9 cellular contexts compared by ENCODE assay signal in genomic region chr4:154743683-154744340, GRCh38. TPM values are rescaled to one million over a fixed set of nuclear protein-coding genes. Genes with fewer than 3 reads are reported as not detected.
DNase-seq lines count a peak whose midpoint lies in the region; ATAC-seq and TF ChIP-seq lines count a peak whose summit lies in the region.
"Had no signal": no experiment of that assay in that cellular context is flagged by ENCODE, and none has a peak within 500 bp of the region (broad histone marks: within the 10 kb centered on the region; RNA-seq: fewer than 3 reads in every experiment).

Gene LRAT, plus strand, starts transcription at chr4:154744000. Its CDS starts 327 bp downstream, at chr4:154744327.

- H3K4me3 Mint-ChIP-seq in chondrocyte (ENCODE audit: unreplicated experiment) = peak within 1 kb of the TSS; percentile 51

- ATAC-seq in HG02852 (IDR thresholded peaks at IDR 0.05; ENCODE audit: unreplicated experiment) = peak; percentile 67
- ATAC-seq in left colon = peak; percentile 99
- ATAC-seq in HG03280 (IDR thresholded peaks at IDR 0.05; ENCODE audit: unreplicated experiment) = no peak
- ATAC-seq in GM19455 (IDR thresholded peaks at IDR 0.05; ENCODE audit: unreplicated experiment) = no peak

- no peak within 1 kb of the TSS for H3K27ac Mint-ChIP-seq in chondrocyte (ENCODE audit: unreplicated experiment)

- no peaks in the 10 kb centered on the region for H3K9me3 Mint-ChIP-seq in chondrocyte (ENCODE audit: low read depth)

- TF ChIP-seq CTCF in chondrocyte (IDR thresholded peaks at IDR 0.05) = no peak

- peak; percentile 92 for DNase-seq in DMS53 (lab: John Stamatoyannopoulos, UW)
- peak; percentile 31 for DNase-seq in SW480 (ENCODE audit: low spot score)
- no peak for DNase-seq in chondrocyte (ENCODE audit: low spot score)
- DNase-seq in left colon = peak; percentile 74 to 82
- DNase-seq in stimulated activated CD4-positive, alpha-beta T cell treated with anti-CD3 and anti-CD28 coated beads, Interleukin-2, amount 100 ng/mL, for 24 hours = peak; percentile 32 to 56

- H3K27me3 Mint-ChIP-seq in chondrocyte (ENCODE audit: low read depth) = peaks cover 77% of the 10 kb centered on the region

- intact Hi-C loops in left colon (cut with DNase I, micrococcal nuclease) = no loop called here

- H3K36me3 Mint-ChIP-seq in chondrocyte (ENCODE audit: low read depth) = peaks cover 3% of the 10 kb centered on the region

- peaks cover 21% of the 10 kb centered on the region for H3K4me1 Mint-ChIP-seq in chondrocyte (ENCODE audit: low read depth)

RNA-seq across cellular contexts. Expression of gene LRAT, which starts in this region (rescaled TPM):
- total RNA-seq in chondrocyte = 0.05 TPM in 1 of 3 replicates, not detected in the others
- total RNA-seq in left colon = under 1 TPM; 0.18 to 0.53 TPM
- total RNA-seq: pulmonary artery endothelial cell had no signal

Comparison
In these comparisons a context has a peak if more than half of its experiments do, and no peak if none do; other contexts are left out.
1. Peak in DNase-seq and ATAC-seq in left colon; RNA of the gene not detected or under 1 TPM.